ENCODE assay signal across 30 cellular contexts in genomic region chr17:8710766-8711165, GRCh38. TPM values are rescaled to one million over a fixed set of nuclear protein-coding genes. Genes with fewer than 3 reads are reported as not detected.
"Had no signal": no experiment of that assay in that cellular context is flagged by ENCODE, and none has a peak within 500 bp of the region (broad histone marks: within the 10 kb centered on the region; RNA-seq: fewer than 3 reads in every experiment).

No MANE protein-coding gene starts in this region.

- H3K4me1 Mint-ChIP-seq: natural killer cell; stimulated activated memory B cell treated with anti-CD40 and anti-IgM and Interleukin-4, amounts not matched to agents 10 μg/mL and 1 μg/mL and 100 μg/mL, for 72 hours had no signal

- H3K27me3 Mint-ChIP-seq: type B pancreatic cell had no signal

- ATAC-seq: esophagus mucosa; gastrocnemius medialis; left lung; lower lobe of right lung; natural killer cell; pancreas; stimulated activated memory B cell treated with anti-CD40 and anti-IgM and Interleukin-4, amounts not matched to agents 10 μg/mL and 1 μg/mL and 100 μg/mL, for 72 hours; stimulated activated naive CD8-positive, alpha-beta T cell treated with anti-CD3 and anti-CD28 coated beads, Interleukin-15, Interleukin-2, amounts not matched to agents 100 U/mL and 50 U/mL, for 24 hours had no signal

- H3K9me3 Mint-ChIP-seq: natural killer cell; stimulated activated memory B cell treated with anti-CD40 and anti-IgM and Interleukin-4, amounts not matched to agents 10 μg/mL and 1 μg/mL and 100 μg/mL, for 72 hours had no signal

- H3K27me3 ChIP-seq: heart left ventricle, hepatocyte, left lung, neutrophil, pancreas, sigmoid colon, testis, tibial artery had no signal

- H3K4me3 Mint-ChIP-seq: natural killer cell; neural crest cell; stimulated activated memory B cell treated with anti-CD40 and anti-IgM and Interleukin-4, amounts not matched to agents 10 μg/mL and 1 μg/mL and 100 μg/mL, for 72 hours; type B pancreatic cell had no signal

- H3K9me3 ChIP-seq: gastrocnemius medialis, heart left ventricle, left lung, lower lobe of right lung, neutrophil, pancreas, sigmoid colon, testis, tibial artery had no signal

- H3K4me1 ChIP-seq: gastrocnemius medialis, pancreas, testis had no signal

- H3K36me3 ChIP-seq: gastrocnemius medialis, heart left ventricle, left lung, lower lobe of right lung, neutrophil, pancreas, sigmoid colon, tibial artery had no signal

- H3K36me3 Mint-ChIP-seq: natural killer cell; stimulated activated memory B cell treated with anti-CD40 and anti-IgM and Interleukin-4, amounts not matched to agents 10 μg/mL and 1 μg/mL and 100 μg/mL, for 72 hours; type B pancreatic cell had no signal

- H3K27ac Mint-ChIP-seq: natural killer cell; progenitor cell of endocrine pancreas; stimulated activated memory B cell treated with anti-CD40 and anti-IgM and Interleukin-4, amounts not matched to agents 10 μg/mL and 1 μg/mL and 100 μg/mL, for 72 hours; type B pancreatic cell had no signal

- H3K27ac ChIP-seq: epithelial cell of prostate, gastrocnemius medialis, heart left ventricle, hepatocyte, left lung, neutrophil, pancreas, sigmoid colon, testis had no signal

- H3K4me3 ChIP-seq: gastrocnemius medialis, heart left ventricle, hepatocyte, left lung, lower lobe of right lung, pancreas, sigmoid colon, testis, tibial artery had no signal

- DNase-seq: cortex of kidney; effector CD4-positive, alpha-beta T cell; foreskin fibroblast; gastrocnemius medialis; kidney; left lung; lower lobe of right lung; natural killer cell; pancreas; sigmoid colon; stimulated activated CD4-positive, alpha-beta T cell treated with anti-CD3 and anti-CD28 coated beads, Interleukin-4, amount 100 ng/mL, for 4 hours; stimulated activated naive CD8-positive, alpha-beta T cell treated with anti-CD3 and anti-CD28 coated beads, Interleukin-15, Interleukin-2, amounts not matched to agents 100 U/mL and 50 U/mL, for 24 hours; substantia nigra; testis had no signal

RNA-seq across cellular contexts. Expression of gene CCDC42, which starts 33.9 kb away (rescaled TPM):
- total RNA-seq: dermis microvascular lymphatic vessel endothelial cell, esophagus mucosa, gastrocnemius medialis, glomerular endothelial cell, kidney, left lung, lower lobe of right lung, mononuclear cell, neural crest cell, omental fat pad, pancreas, progenitor cell of endocrine pancreas, sigmoid colon, skeletal muscle tissue, urinary bladder had no signal
- polyA plus RNA-seq: heart left ventricle had no signal

RNA-seq across cellular contexts. Expression of gene SPDYE4, which starts 47.6 kb away (rescaled TPM):
- total RNA-seq: dermis microvascular lymphatic vessel endothelial cell, esophagus mucosa, gastrocnemius medialis, glomerular endothelial cell, heart left ventricle, hepatocyte, kidney, left lung, lower lobe of right lung, mononuclear cell, natural killer cell, neural crest cell, omental fat pad, progenitor cell of endocrine pancreas, sigmoid colon, skeletal muscle tissue, urinary bladder had no signal
- polyA plus RNA-seq: heart left ventricle, hepatocyte, pancreas, sigmoid colon, urinary bladder had no signal
